In genomic region chr17:50171371-50172071, GRCh38 we compare ENCODE assay signal across 26 cellular contexts. TPM values are rescaled to one million over a fixed set of nuclear protein-coding genes. Genes with fewer than 3 reads are reported as not detected.
DNase-seq lines count a peak whose midpoint lies in the region; ATAC-seq, FAIRE-seq and TF ChIP-seq lines count a peak whose summit lies in the region.
"Had no signal": no experiment of that assay in that cellular context is flagged by ENCODE, and none has a peak within 500 bp of the region (broad histone marks: within the 10 kb centered on the region; RNA-seq: fewer than 3 reads in every experiment).

No MANE protein-coding gene starts in this region.

- peaks cover 5% of the 10 kb centered on the region for H3K27me3 Mint-ChIP-seq in type B pancreatic cell
- H3K27me3 Mint-ChIP-seq: natural killer cell treated with Interleukin-12 subunit alpha and Interleukin-12 subunit beta and Interleukin-15 and Interleukin-18, amount 100 ng/mL, for 72 hours; T-helper 17 cell had no signal

- POLR2A ChIA-PET in HepG2 (lab: Yijun Ruan, JAX), result no interaction called here

- H2BK12ac ChIP-seq in trophoblast cell (ENCODE audit: low read length), result peak overlapping the region; percentile 12

- H3K79me1 ChIP-seq in trophoblast cell (ENCODE audit: low read length), result peaks cover 3% of the 10 kb centered on the region

- H3K4me3 Mint-ChIP-seq in type B pancreatic cell, result no peak overlapping the region
- H3K4me3 Mint-ChIP-seq: natural killer cell treated with Interleukin-12 subunit alpha and Interleukin-12 subunit beta and Interleukin-15 and Interleukin-18, amount 100 ng/mL, for 72 hours; T-helper 17 cell had no signal

- H3K4me1 Mint-ChIP-seq in type B pancreatic cell (ENCODE audit: unreplicated experiment), result peaks cover 21% of the 10 kb centered on the region

- peak overlapping the region; percentile 21 for H3K14ac ChIP-seq in trophoblast cell (ENCODE audit: low read length)

- H3K27ac ChIP-seq in HepG2 (ENCODE audit: extremely low read length, insufficient read depth, low read length) (no peak overlapping the region), right lobe of liver (no peak overlapping the region), heart left ventricle (peak overlapping the region in 11 of 12 donors; percentile 39 to 94 (median 58)), trophoblast cell (ENCODE audit: low read depth, low read length) (no peak overlapping the region)
- H3K27ac ChIP-seq: testis had no signal

- no peaks in the 10 kb centered on the region for H3K9me3 ChIP-seq in HepG2 (ENCODE audit: low read length)
- no peaks in the 10 kb centered on the region for H3K9me3 ChIP-seq in right lobe of liver
- H3K9me3 ChIP-seq in heart left ventricle, result no peaks in the 10 kb centered on the region
- no peaks in the 10 kb centered on the region for H3K9me3 ChIP-seq in trophoblast cell (ENCODE audit: insufficient read depth, low read depth, low read length)
- H3K9me3 ChIP-seq: A549, testis had no signal

- no peak for TF ChIP-seq EP300 in HepG2 (IDR thresholded peaks at IDR 0.05; ENCODE audit: low read depth in 2 of 2, low read length in 2 of 2)
- no peak for TF ChIP-seq EP300 in HepG2 (CRISPR knock-in tag; IDR thresholded peaks at IDR 0.05; ENCODE audit: borderline replicate concordance)

- in situ Hi-C loops in HepG2 (cut with HindIII; ENCODE audit: extremely low pct_ligation_motif_present, low pct_unique_long_range_greater_than_20kb), result no loop called here

- H3K4me2 ChIP-seq in HepG2 (ENCODE audit: low read depth, low read length) (no peak overlapping the region), trophoblast cell (ENCODE audit: low read length) (no peak overlapping the region)
- H3K4me2 ChIP-seq: A549 had no signal

- H3K18ac ChIP-seq in trophoblast cell (ENCODE audit: low read length), result no peak overlapping the region

- no peak overlapping the region for H4K91ac ChIP-seq in trophoblast cell (ENCODE audit: low read depth, low read length)

- TF ChIP-seq POLR2A in HepG2 (IDR thresholded peaks at IDR 0.05; ENCODE audit: insufficient read depth in 1 of 2, low read depth in 2 of 2, low read length in 2 of 2), result no peak
- no peak for TF ChIP-seq POLR2A in right lobe of liver (IDR thresholded peaks at IDR 0.05)
- no peak for TF ChIP-seq POLR2A in heart left ventricle (IDR thresholded peaks at IDR 0.05)

- H3K79me2 ChIP-seq in HepG2 (ENCODE audit: insufficient read depth, low read length) (no peaks in the 10 kb centered on the region), trophoblast cell (ENCODE audit: control insufficient read depth, insufficient read depth, low read length, poor library complexity) (no peaks in the 10 kb centered on the region)

- peak overlapping the region; percentile 50 for H2AK5ac ChIP-seq in trophoblast cell (ENCODE audit: low read length)

- H3K27me3 ChIP-seq in HepG2 (ENCODE audit: control insufficient read depth in 1 of 2, insufficient read depth in 2 of 2, low read length in 2 of 2) (peaks cover 3 to 29% of the 10 kb centered on the region in 2 experiments; a peak in 2 of 5 replicates), right lobe of liver (no peaks in the 10 kb centered on the region), heart left ventricle (no peaks in the 10 kb centered on the region), trophoblast cell (ENCODE audit: insufficient read depth, low read length) (no peaks in the 10 kb centered on the region)
- H3K27me3 ChIP-seq: testis had no signal

- H3K4me3 ChIP-seq in HepG2 (replicated peaks in 1 of 3; ENCODE audit: insufficient read depth in 1 of 3, low read depth in 2 of 3, low read length in 3 of 3), result no peak overlapping the region
- H3K4me3 ChIP-seq in right lobe of liver, result no peak overlapping the region
- no peak overlapping the region for H3K4me3 ChIP-seq in heart left ventricle
- no peak overlapping the region for H3K4me3 ChIP-seq in trophoblast cell (ENCODE audit: low read depth, low read length)
- H3K4me3 ChIP-seq: A549, skin epidermis, testis had no signal

- H2BK5ac ChIP-seq in trophoblast cell (ENCODE audit: low read depth, low read length, poor library complexity), result no peak overlapping the region

- H3K4ac ChIP-seq in trophoblast cell (ENCODE audit: low read depth, low read length), result no peak overlapping the region

- WGBS in HepG2 (ENCODE audit: low lambda C conversion rate), result 68% methylated on average over 14 of the region's 17 CpGs
- WGBS in right lobe of liver (ENCODE audit: insufficient coverage, low coverage, low lambda C conversion rate, missing lambda C conversion rate), result 50% methylated on average over 2 of the region's 17 CpGs
- WGBS in heart left ventricle, 4 donors, result 61 to 85% (median 67%) methylated on average over 14 to 17 of the region's 17 CpGs
- no CpG with 5 or more reads among the region's 17 CpGs for WGBS in trophoblast cell (ENCODE audit: extremely low coverage, insufficient coverage, insufficient read length)

- no peak for TF ChIP-seq CTCF in HepG2 (CRISPR knock-in tag; IDR thresholded peaks at IDR 0.05)
- TF ChIP-seq CTCF in right lobe of liver (IDR thresholded peaks at IDR 0.05), result no peak
- no peak for TF ChIP-seq CTCF in heart left ventricle (IDR thresholded peaks at IDR 0.05)
- TF ChIP-seq CTCF in type B pancreatic cell (conservative IDR thresholded peaks at IDR 0.05), result no peak

- no peak for ATAC-seq in HepG2
- no peak for ATAC-seq in right lobe of liver
- no peak for ATAC-seq in heart left ventricle
- no peak for ATAC-seq in GM18511 (IDR thresholded peaks at IDR 0.05; ENCODE audit: unreplicated experiment)
- no peak for ATAC-seq in activated CD4-positive, CD25-positive, alpha-beta regulatory T cell treated with anti-CD3 and anti-CD28 coated beads, Interleukin-2, amount 50 U/mL, for 24 hours
- ATAC-seq: A549; natural killer cell treated with Interleukin-12 subunit alpha and Interleukin-12 subunit beta and Interleukin-15 and Interleukin-18, amount 100 ng/mL, for 72 hours had no signal

- H3K27ac Mint-ChIP-seq in type B pancreatic cell, result no peak overlapping the region
- H3K27ac Mint-ChIP-seq: natural killer cell treated with Interleukin-12 subunit alpha and Interleukin-12 subunit beta and Interleukin-15 and Interleukin-18, amount 100 ng/mL, for 72 hours; T-helper 17 cell had no signal

- CTCF ChIA-PET in HepG2 (lab: Yijun Ruan, JAX; ENCODE audit: low intra/inter-chr PET ratio, low total read pairs), result no interaction called here

- no peak overlapping the region for H3K23ac ChIP-seq in trophoblast cell (ENCODE audit: low read length)

- no peaks in the 10 kb centered on the region for H4K20me1 ChIP-seq in HepG2 (ENCODE audit: insufficient read depth, low read length)

- BruUV-seq in HepG2 (replicated peaks; lab: Mats Ljungman, UMichigan), result no TSS peak

- H3K9ac ChIP-seq in HepG2 (ENCODE audit: insufficient read depth, low read depth, low read length), result no peak overlapping the region
- H3K9ac ChIP-seq in trophoblast cell (ENCODE audit: low read length), result no peak overlapping the region

- no peaks in the 10 kb centered on the region for H3K36me3 Mint-ChIP-seq in type B pancreatic cell
- H3K36me3 Mint-ChIP-seq: natural killer cell treated with Interleukin-12 subunit alpha and Interleukin-12 subunit beta and Interleukin-15 and Interleukin-18, amount 100 ng/mL, for 72 hours had no signal

- H3K4me1 ChIP-seq in HepG2 (ENCODE audit: insufficient read depth, low read length) (peaks cover 56% of the 10 kb centered on the region), right lobe of liver (peaks cover 0 to 6% (median 0%) of the 10 kb centered on the region in 4 donors), heart left ventricle (peaks cover 0 to 83% (median 26%) of the 10 kb centered on the region in 12 donors), trophoblast cell (ENCODE audit: control insufficient read depth in 1 of 2, insufficient read depth in 2 of 2, low read length in 2 of 2) (peaks cover 5 to 10% of the 10 kb centered on the region in 2 experiments)

- no peak for TF ChIP-seq RAD21 in HepG2 (CRISPR knock-in tag; IDR thresholded peaks at IDR 0.05)

- DNase-seq in HepG2 (ENCODE audit: low spot score) (no peak), right lobe of liver (no peak), heart left ventricle (peak in 3 of 5 donors; percentile 28 to 52 (median 35)), trophoblast cell (no peak), HuH-7.5 (ENCODE audit: low spot score) (no peak), type B pancreatic cell (ENCODE audit: extremely low spot score, unreplicated experiment) (no peak)
- DNase-seq: activated CD4-positive, alpha-beta T cell treated with anti-CD3 and anti-CD28 coated beads, Interleukin-2, amount 50 U/mL, for 1 hour; activated CD8-positive, alpha-beta memory T cell treated with anti-CD3 and anti-CD28 coated beads, Interleukin-2, amount 50 U/mL, for 4 hours; DND-41; midbrain; NCI-H1092; NCI-H187 treated with DMSO at 0.1 percent for 48 hours; NCI-H774; OCI-M1; SIG-M5; stimulated activated CD4-positive, alpha-beta T cell treated with anti-CD3 and anti-CD28 coated beads, Interleukin-1b, Interleukin-23, amount 100 ng/mL, for 48 hours; T-helper 17 cell; testis had no signal

- H3K36me3 ChIP-seq in HepG2 (replicated peaks in 1 of 2; ENCODE audit: control insufficient read depth in 1 of 2, insufficient read depth in 2 of 2, low read length in 2 of 2) (no peaks in the 10 kb centered on the region), right lobe of liver (no peaks in the 10 kb centered on the region), heart left ventricle (peaks cover 0 to 9% (median 3%) of the 10 kb centered on the region in 9 donors), trophoblast cell (ENCODE audit: control insufficient read depth in 1 of 2, insufficient read depth in 2 of 2, low read length in 2 of 2) (no peaks in the 10 kb centered on the region)

- FAIRE-seq in HepG2 (lab: Jason Lieb, UNC), result no peak
- FAIRE-seq: A549, endometrium, HTR-8/SVneo had no signal

- intact Hi-C loops in HepG2 (cut with micrococcal nuclease; ENCODE audit: unreplicated experiment), result no loop called here
- intact Hi-C loops in right lobe of liver (cut with DNase I), result no loop called here
- intact Hi-C loops in heart left ventricle (cut with DNase I), result loop anchor here in 1 of 10 donors (2.0 kb wide), 1 partner anchor 125 kb away; no protein-coding TSS in a partner anchor

- no peak overlapping the region for H2AFZ ChIP-seq in HepG2 (ENCODE audit: low read length)
- H2AFZ ChIP-seq in trophoblast cell (ENCODE audit: insufficient read depth, low read length, poor library complexity), result no peak overlapping the region

- no peak overlapping the region for H2BK120ac ChIP-seq in trophoblast cell (ENCODE audit: insufficient read depth, low read length, poor library complexity)

- H4K12ac ChIP-seq in trophoblast cell (ENCODE audit: low read depth, low read length), result no peak overlapping the region

- H4K8ac ChIP-seq in trophoblast cell (ENCODE audit: low read depth, low read length), result no peak overlapping the region

- H3K9me3 Mint-ChIP-seq in type B pancreatic cell, result no peaks in the 10 kb centered on the region
- H3K9me3 Mint-ChIP-seq: natural killer cell treated with Interleukin-12 subunit alpha and Interleukin-12 subunit beta and Interleukin-15 and Interleukin-18, amount 100 ng/mL, for 72 hours had no signal

RNA-seq across cellular contexts. Expression of gene SGCA, which starts 5.7 kb away (rescaled TPM):
- not detected in 2 replicates for total RNA-seq in HepG2 (2016; rRNA removed; fragmentation: Illumina TruSeq; extraction: Trizol)
- not detected in 2 replicates for total RNA-seq in HepG2 (2016; cell fraction: cytosol; rRNA removed; fragmentation: Illumina TruSeq; extraction: Trizol; ENCODE audit: low read depth)
- total RNA-seq in HepG2 (2016; cell fraction: insoluble cytoplasmic fraction; rRNA removed; fragmentation: Illumina TruSeq; extraction: Trizol), result not detected in 2 replicates
- not detected in 2 replicates for total RNA-seq in HepG2 (2016; cell fraction: membrane; rRNA removed; fragmentation: Illumina TruSeq; extraction: Trizol)
- total RNA-seq in HepG2 (2016; cell fraction: nucleus; rRNA removed; fragmentation: Illumina TruSeq; extraction: Trizol), result not detected in 2 replicates
- polyA plus RNA-seq in HepG2 (2011; rRNA removed), result not detected in 2 replicates
- not detected in 2 replicates for polyA plus RNA-seq in HepG2 (2011; cell fraction: cytosol; rRNA removed)
- 0.42 TPM in 1 of 2 replicates, not detected in the other for polyA plus RNA-seq in HepG2 (2011; cell fraction: nucleus; rRNA removed)
- polyA plus RNA-seq in HepG2 (2012), result not detected in 2 replicates
- polyA plus RNA-seq in HepG2 (2016; cell fraction: cytosol; fragmentation: Illumina TruSeq; extraction: Trizol; ENCODE audit: low read depth), result not detected in 2 replicates
- polyA plus RNA-seq in HepG2 (2016; cell fraction: insoluble cytoplasmic fraction; fragmentation: Illumina TruSeq; extraction: Trizol; ENCODE audit: low read depth), result not detected in 2 replicates
- polyA plus RNA-seq in HepG2 (2016; cell fraction: membrane; fragmentation: Illumina TruSeq; extraction: Trizol; ENCODE audit: low read depth), result not detected in 2 replicates
- not detected in 2 replicates for polyA plus RNA-seq in HepG2 (2016; cell fraction: nucleus; fragmentation: Illumina TruSeq; extraction: Trizol; ENCODE audit: insufficient read depth, low read depth)
- polyA minus RNA-seq in HepG2 (2011; rRNA and poly(A)+ RNA removed; ENCODE audit: low replicate concordance), result 0.19 TPM in 1 of 2 replicates, not detected in the other
- not detected in 2 replicates for polyA minus RNA-seq in HepG2 (2011; cell fraction: cytosol; rRNA and poly(A)+ RNA removed)
- polyA minus RNA-seq in HepG2 (2011; cell fraction: nucleus; rRNA and poly(A)+ RNA removed), result not detected in 2 replicates
- total RNA-seq in right lobe of liver, result 1 to 10 TPM in 4 of 6 experiments, under 1 TPM in 2; 0.48 to 2.8 (median 1.6) TPM
- total RNA-seq in heart left ventricle, result 100 to 1,000 TPM; 110 to 224 (median 151) TPM
- polyA plus RNA-seq in heart left ventricle, result 100 to 1,000 TPM in 1 of 2 donors, 10 to 100 TPM in 1; 96.5 to 225 TPM
- not detected in 2 replicates for polyA plus RNA-seq in trophoblast cell (2013)
- total RNA-seq in type B pancreatic cell (ENCODE audit: low replicate concordance), result 0.72 TPM in 1 of 2 replicates, not detected in the other
- total RNA-seq: bronchial epithelial cell, T-helper 17 cell had no signal

RNA-seq across cellular contexts. Expression of gene PPP1R9B, which starts 21.0 kb away (rescaled TPM):
- total RNA-seq in HepG2 (2016; rRNA removed; fragmentation: Illumina TruSeq; extraction: Trizol), result 11.0 and 15.8 TPM in 2 replicates
- 1.3 and 1.6 TPM in 2 replicates for total RNA-seq in HepG2 (2016; cell fraction: cytosol; rRNA removed; fragmentation: Illumina TruSeq; extraction: Trizol; ENCODE audit: low read depth)
- total RNA-seq in HepG2 (2016; cell fraction: insoluble cytoplasmic fraction; rRNA removed; fragmentation: Illumina TruSeq; extraction: Trizol), result 8.3 and 16.2 TPM in 2 replicates
- 7.0 and 7.3 TPM in 2 replicates for total RNA-seq in HepG2 (2016; cell fraction: membrane; rRNA removed; fragmentation: Illumina TruSeq; extraction: Trizol)
- total RNA-seq in HepG2 (2016; cell fraction: nucleus; rRNA removed; fragmentation: Illumina TruSeq; extraction: Trizol), result 10.9 and 13.5 TPM in 2 replicates
- 8.7 and 9.4 TPM in 2 replicates for polyA plus RNA-seq in HepG2 (2011; rRNA removed)
- polyA plus RNA-seq in HepG2 (2011; cell fraction: cytosol; rRNA removed), result 7.4 and 9.0 TPM in 2 replicates
- polyA plus RNA-seq in HepG2 (2011; cell fraction: nucleus; rRNA removed), result 13.1 and 16.4 TPM in 2 replicates
- polyA plus RNA-seq in HepG2 (2012), result 9.8 and 11.6 TPM in 2 replicates
- 1.2 and 1.4 TPM in 2 replicates for polyA plus RNA-seq in HepG2 (2016; cell fraction: cytosol; fragmentation: Illumina TruSeq; extraction: Trizol; ENCODE audit: low read depth)
- 14.2 and 17.2 TPM in 2 replicates for polyA plus RNA-seq in HepG2 (2016; cell fraction: insoluble cytoplasmic fraction; fragmentation: Illumina TruSeq; extraction: Trizol; ENCODE audit: low read depth)
- 7.2 TPM in 2 replicates for polyA plus RNA-seq in HepG2 (2016; cell fraction: membrane; fragmentation: Illumina TruSeq; extraction: Trizol; ENCODE audit: low read depth)
- 35.0 and 35.2 TPM in 2 replicates for polyA plus RNA-seq in HepG2 (2016; cell fraction: nucleus; fragmentation: Illumina TruSeq; extraction: Trizol; ENCODE audit: insufficient read depth, low read depth)
- polyA minus RNA-seq in HepG2 (2011; rRNA and poly(A)+ RNA removed; ENCODE audit: low replicate concordance), result 15.4 and 32.3 TPM in 2 replicates
- polyA minus RNA-seq in HepG2 (2011; cell fraction: cytosol; rRNA and poly(A)+ RNA removed), result 7.3 and 11.8 TPM in 2 replicates
- polyA minus RNA-seq in HepG2 (2011; cell fraction: nucleus; rRNA and poly(A)+ RNA removed), result 7.8 and 9.3 TPM in 2 replicates
- 10 to 100 TPM in 5 of 6 experiments, 1 to 10 TPM in 1; 9.9 to 18.1 (median 12.0) TPM for total RNA-seq in right lobe of liver
- total RNA-seq in heart left ventricle, result 10 to 100 TPM; 17.0 to 55.9 (median 31.3) TPM
- 10 to 100 TPM; 30.4 to 33.4 TPM for polyA plus RNA-seq in heart left ventricle
- polyA plus RNA-seq in trophoblast cell (2013), result 23.2 and 23.4 TPM in 2 replicates
- total RNA-seq in type B pancreatic cell (ENCODE audit: low replicate concordance), result 45.6 and 51.5 TPM in 2 replicates

RNA-seq across cellular contexts. Expression of gene COL1A1, which starts 29.9 kb away (rescaled TPM):
- total RNA-seq in HepG2 (2016; rRNA removed; fragmentation: Illumina TruSeq; extraction: Trizol), result 0.17 TPM in 1 of 2 replicates, not detected in the other
- not detected in 2 replicates for total RNA-seq in HepG2 (2016; cell fraction: cytosol; rRNA removed; fragmentation: Illumina TruSeq; extraction: Trizol; ENCODE audit: low read depth)
- total RNA-seq in HepG2 (2016; cell fraction: insoluble cytoplasmic fraction; rRNA removed; fragmentation: Illumina TruSeq; extraction: Trizol), result 0.03 and 0.06 TPM in 2 replicates
- 0.09 and 0.24 TPM in 2 replicates for total RNA-seq in HepG2 (2016; cell fraction: membrane; rRNA removed; fragmentation: Illumina TruSeq; extraction: Trizol)
- 0.68 and 0.72 TPM in 2 replicates for total RNA-seq in HepG2 (2016; cell fraction: nucleus; rRNA removed; fragmentation: Illumina TruSeq; extraction: Trizol)
- 0.05 and 0.14 TPM in 2 replicates for polyA plus RNA-seq in HepG2 (2011; rRNA removed)
- polyA plus RNA-seq in HepG2 (2011; cell fraction: cytosol; rRNA removed), result 0.01 TPM in 1 of 2 replicates, not detected in the other
- polyA plus RNA-seq in HepG2 (2011; cell fraction: nucleus; rRNA removed), result 1.7 and 2.5 TPM in 2 replicates
- 0.19 TPM in 2 replicates for polyA plus RNA-seq in HepG2 (2012)
- 0.03 TPM in 1 of 2 replicates, not detected in the other for polyA plus RNA-seq in HepG2 (2016; cell fraction: cytosol; fragmentation: Illumina TruSeq; extraction: Trizol; ENCODE audit: low read depth)
- 0.07 TPM in 1 of 2 replicates, not detected in the other for polyA plus RNA-seq in HepG2 (2016; cell fraction: insoluble cytoplasmic fraction; fragmentation: Illumina TruSeq; extraction: Trizol; ENCODE audit: low read depth)
- not detected in 2 replicates for polyA plus RNA-seq in HepG2 (2016; cell fraction: membrane; fragmentation: Illumina TruSeq; extraction: Trizol; ENCODE audit: low read depth)
- polyA plus RNA-seq in HepG2 (2016; cell fraction: nucleus; fragmentation: Illumina TruSeq; extraction: Trizol; ENCODE audit: insufficient read depth, low read depth), result 1.00 and 2.8 TPM in 2 replicates
- 35.8 TPM in 1 of 2 replicates, not detected in the other for polyA minus RNA-seq in HepG2 (2011; rRNA and poly(A)+ RNA removed; ENCODE audit: low replicate concordance)
- polyA minus RNA-seq in HepG2 (2011; cell fraction: cytosol; rRNA and poly(A)+ RNA removed), result 0.70 and 0.79 TPM in 2 replicates
- polyA minus RNA-seq in HepG2 (2011; cell fraction: nucleus; rRNA and poly(A)+ RNA removed), result 0.52 and 1.2 TPM in 2 replicates
- 100 to 1,000 TPM in 1 of 6 experiments, 10 to 100 TPM in 4, 1 to 10 TPM in 1; 9.3 to 109 (median 34.7) TPM for total RNA-seq in right lobe of liver
- total RNA-seq in heart left ventricle, result 100 to 1,000 TPM in 3 of 9 donors, 10 to 100 TPM in 6; 10.2 to 897 (median 55.4) TPM
- polyA plus RNA-seq in heart left ventricle, result 100 to 1,000 TPM in 1 of 2 donors, 10 to 100 TPM in 1; 17.2 to 109 TPM
- 548 and 582 TPM in 2 replicates for polyA plus RNA-seq in trophoblast cell (2013)
- total RNA-seq in type B pancreatic cell (ENCODE audit: low replicate concordance), result 31.0 and 201 TPM in 2 replicates

RNA-seq across cellular contexts. Expression of gene SAMD14, which starts 41.6 kb away (rescaled TPM):
- 0.07 TPM in 1 of 2 replicates, not detected in the other for total RNA-seq in HepG2 (2016; rRNA removed; fragmentation: Illumina TruSeq; extraction: Trizol)
- 0.18 and 0.20 TPM in 2 replicates for total RNA-seq in HepG2 (2016; cell fraction: cytosol; rRNA removed; fragmentation: Illumina TruSeq; extraction: Trizol; ENCODE audit: low read depth)
- total RNA-seq in HepG2 (2016; cell fraction: insoluble cytoplasmic fraction; rRNA removed; fragmentation: Illumina TruSeq; extraction: Trizol), result 0.04 TPM in 1 of 2 replicates, not detected in the other
- 0.09 and 0.14 TPM in 2 replicates for total RNA-seq in HepG2 (2016; cell fraction: membrane; rRNA removed; fragmentation: Illumina TruSeq; extraction: Trizol)
- 0.09 TPM in 2 replicates for total RNA-seq in HepG2 (2016; cell fraction: nucleus; rRNA removed; fragmentation: Illumina TruSeq; extraction: Trizol)
- polyA plus RNA-seq in HepG2 (2011; rRNA removed), result 0.22 TPM in 1 of 2 replicates, not detected in the other
- polyA plus RNA-seq in HepG2 (2011; cell fraction: cytosol; rRNA removed), result 0.01 and 0.04 TPM in 2 replicates
- polyA plus RNA-seq in HepG2 (2011; cell fraction: nucleus; rRNA removed), result 0.24 and 0.29 TPM in 2 replicates
- 0.08 and 0.11 TPM in 2 replicates for polyA plus RNA-seq in HepG2 (2012)
- polyA plus RNA-seq in HepG2 (2016; cell fraction: cytosol; fragmentation: Illumina TruSeq; extraction: Trizol; ENCODE audit: low read depth), result not detected in 2 replicates
- 0.16 TPM in 1 of 2 replicates, not detected in the other for polyA plus RNA-seq in HepG2 (2016; cell fraction: insoluble cytoplasmic fraction; fragmentation: Illumina TruSeq; extraction: Trizol; ENCODE audit: low read depth)
- 0.19 TPM in 2 replicates for polyA plus RNA-seq in HepG2 (2016; cell fraction: membrane; fragmentation: Illumina TruSeq; extraction: Trizol; ENCODE audit: low read depth)
- 0.53 TPM in 1 of 2 replicates, not detected in the other for polyA plus RNA-seq in HepG2 (2016; cell fraction: nucleus; fragmentation: Illumina TruSeq; extraction: Trizol; ENCODE audit: insufficient read depth, low read depth)
- 0.28 and 0.30 TPM in 2 replicates for polyA minus RNA-seq in HepG2 (2011; rRNA and poly(A)+ RNA removed; ENCODE audit: low replicate concordance)
- polyA minus RNA-seq in HepG2 (2011; cell fraction: cytosol; rRNA and poly(A)+ RNA removed), result 0.09 and 0.20 TPM in 2 replicates
- 0.39 and 0.99 TPM in 2 replicates for polyA minus RNA-seq in HepG2 (2011; cell fraction: nucleus; rRNA and poly(A)+ RNA removed)
- 1 to 10 TPM in 2 of 6 experiments, under 1 TPM in 3, not detected in 1; 0.50 to 3.8 (median 0.77) TPM for total RNA-seq in right lobe of liver
- 1 to 10 TPM in 7 of 9 donors, under 1 TPM in 2; 0.44 to 3.9 (median 1.2) TPM for total RNA-seq in heart left ventricle
- 1 to 10 TPM in 1 of 2 donors, under 1 TPM in 1; 0.72 to 2.8 TPM for polyA plus RNA-seq in heart left ventricle
- polyA plus RNA-seq in trophoblast cell (2013), result 6.9 and 7.4 TPM in 2 replicates
- total RNA-seq in type B pancreatic cell (ENCODE audit: low replicate concordance), result 2.2 and 14.1 TPM in 2 replicates

Comparison
In these comparisons a context has a peak if more than half of its experiments do, and no peak if none do; other contexts are left out.
1. RNA of gene COL1A1, which starts 29.9 kb away (total RNA-seq): 31.0 to 201 TPM in type B pancreatic cell, 10.2 to 897 TPM in heart left ventricle and 9.3 to 109 TPM in right lobe of liver; 0.03 to 0.72 TPM in HepG2; every median in the first group is over 4 times any median in the second.
2. DNase-seq: peak in heart left ventricle (3 of 5); none in HepG2 (single experiment), right lobe of liver (0 of 3), trophoblast cell (0 of 2), HuH-7.5 (single experiment) and type B pancreatic cell (single experiment).
3. H3K27ac ChIP-seq: peak in heart left ventricle (11 of 12); none in HepG2 (single experiment), right lobe of liver (0 of 3) and trophoblast cell (single experiment).
4. RNA of gene SGCA, which starts 5.7 kb away (total RNA-seq): 110 to 224 TPM in heart left ventricle; 0.48 to 2.8 TPM in right lobe of liver, 0.72 TPM in type B pancreatic cell and not detected in HepG2; every median in the first group is over 10 times any median in the second.